ENCODE assay signal across 1 cellular context in the genomic region with DNA sequence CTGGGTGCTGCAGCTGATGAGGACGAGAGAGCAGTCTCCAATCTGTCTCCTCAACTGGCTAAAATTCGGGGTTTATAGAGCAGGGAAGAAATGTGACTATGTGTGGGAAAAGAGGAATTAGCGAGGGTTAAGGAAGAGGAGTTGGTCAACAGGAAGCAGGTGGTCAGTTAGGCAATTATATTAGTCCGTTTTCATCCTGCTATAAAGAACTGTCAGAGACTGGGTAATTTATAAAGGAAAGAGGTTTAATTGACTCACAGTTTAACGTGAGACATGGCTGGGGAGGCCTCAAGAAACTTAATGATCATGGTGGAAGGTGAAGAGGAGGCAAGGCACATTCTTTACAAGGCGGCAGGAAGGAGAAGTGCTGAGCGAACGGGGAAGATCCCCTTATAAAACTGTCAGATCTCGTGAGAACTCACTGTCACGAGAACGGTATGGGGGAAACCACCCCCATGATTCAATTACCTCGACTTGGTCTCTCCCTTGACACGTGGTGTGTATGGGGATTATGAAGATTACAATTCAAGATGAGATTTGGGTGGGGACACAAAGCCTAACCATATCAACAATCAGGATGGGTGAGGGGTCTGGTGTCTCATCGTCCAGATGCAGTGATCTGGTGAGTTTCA.
TF ChIP-seq lines count a peak whose summit lies in the region.

No MANE protein-coding gene starts in this region.

TF ChIP-seq in K562, 482 proteins besides CTCF, POLR2A, EP300 and RAD21 (continued from another document):
- TF ChIP-seq, protein P1, sequence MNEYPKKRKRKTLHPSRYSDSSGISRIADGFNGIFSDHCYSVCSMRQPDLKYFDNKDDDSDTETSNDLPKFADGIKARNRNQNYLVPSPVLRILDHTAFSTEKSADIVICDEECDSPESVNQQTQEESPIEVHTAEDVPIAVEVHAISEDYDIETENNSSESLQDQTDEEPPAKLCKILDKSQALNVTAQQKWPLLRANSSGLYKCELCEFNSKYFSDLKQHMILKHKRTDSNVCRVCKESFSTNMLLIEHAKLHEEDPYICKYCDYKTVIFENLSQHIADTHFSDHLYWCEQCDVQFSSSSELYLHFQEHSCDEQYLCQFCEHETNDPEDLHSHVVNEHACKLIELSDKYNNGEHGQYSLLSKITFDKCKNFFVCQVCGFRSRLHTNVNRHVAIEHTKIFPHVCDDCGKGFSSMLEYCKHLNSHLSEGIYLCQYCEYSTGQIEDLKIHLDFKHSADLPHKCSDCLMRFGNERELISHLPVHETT (CRISPR knock-in tag; conservative IDR thresholded peaks at IDR 0.05 in 1 of 2, IDR thresholded peaks at IDR 0.05 in 1 of 2): no peak
- TF ChIP-seq, protein P2, sequence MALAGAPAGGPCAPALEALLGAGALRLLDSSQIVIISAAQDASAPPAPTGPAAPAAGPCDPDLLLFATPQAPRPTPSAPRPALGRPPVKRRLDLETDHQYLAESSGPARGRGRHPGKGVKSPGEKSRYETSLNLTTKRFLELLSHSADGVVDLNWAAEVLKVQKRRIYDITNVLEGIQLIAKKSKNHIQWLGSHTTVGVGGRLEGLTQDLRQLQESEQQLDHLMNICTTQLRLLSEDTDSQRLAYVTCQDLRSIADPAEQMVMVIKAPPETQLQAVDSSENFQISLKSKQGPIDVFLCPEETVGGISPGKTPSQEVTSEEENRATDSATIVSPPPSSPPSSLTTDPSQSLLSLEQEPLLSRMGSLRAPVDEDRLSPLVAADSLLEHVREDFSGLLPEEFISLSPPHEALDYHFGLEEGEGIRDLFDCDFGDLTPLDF (CRISPR knock-in tag; IDR thresholded peaks at IDR 0.05): no peak
- no peak for TF ChIP-seq ELK1 (CRISPR knock-in tag; IDR thresholded peaks at IDR 0.05)
- TF ChIP-seq, protein P3, sequence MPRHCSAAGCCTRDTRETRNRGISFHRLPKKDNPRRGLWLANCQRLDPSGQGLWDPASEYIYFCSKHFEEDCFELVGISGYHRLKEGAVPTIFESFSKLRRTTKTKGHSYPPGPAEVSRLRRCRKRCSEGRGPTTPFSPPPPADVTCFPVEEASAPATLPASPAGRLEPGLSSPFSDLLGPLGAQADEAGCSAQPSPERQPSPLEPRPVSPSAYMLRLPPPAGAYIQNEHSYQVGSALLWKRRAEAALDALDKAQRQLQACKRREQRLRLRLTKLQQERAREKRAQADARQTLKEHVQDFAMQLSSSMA (CRISPR knock-in tag; IDR thresholded peaks at IDR 0.05): no peak
- TF ChIP-seq THRAP3 (IDR thresholded peaks at IDR 0.05; ENCODE audit: borderline replicate concordance): no peak
- TF ChIP-seq PRDM10 (IDR thresholded peaks at IDR 0.05; ENCODE audit: partially characterized antibody): peak; percentile 86
- TF ChIP-seq CHD2 (IDR thresholded peaks at IDR 0.05; ENCODE audit: low read depth, low read length): peak; percentile 79
- no peak for TF ChIP-seq NR0B1 (IDR thresholded peaks at IDR 0.05; ENCODE audit: partially characterized antibody)
- TF ChIP-seq, protein P4, sequence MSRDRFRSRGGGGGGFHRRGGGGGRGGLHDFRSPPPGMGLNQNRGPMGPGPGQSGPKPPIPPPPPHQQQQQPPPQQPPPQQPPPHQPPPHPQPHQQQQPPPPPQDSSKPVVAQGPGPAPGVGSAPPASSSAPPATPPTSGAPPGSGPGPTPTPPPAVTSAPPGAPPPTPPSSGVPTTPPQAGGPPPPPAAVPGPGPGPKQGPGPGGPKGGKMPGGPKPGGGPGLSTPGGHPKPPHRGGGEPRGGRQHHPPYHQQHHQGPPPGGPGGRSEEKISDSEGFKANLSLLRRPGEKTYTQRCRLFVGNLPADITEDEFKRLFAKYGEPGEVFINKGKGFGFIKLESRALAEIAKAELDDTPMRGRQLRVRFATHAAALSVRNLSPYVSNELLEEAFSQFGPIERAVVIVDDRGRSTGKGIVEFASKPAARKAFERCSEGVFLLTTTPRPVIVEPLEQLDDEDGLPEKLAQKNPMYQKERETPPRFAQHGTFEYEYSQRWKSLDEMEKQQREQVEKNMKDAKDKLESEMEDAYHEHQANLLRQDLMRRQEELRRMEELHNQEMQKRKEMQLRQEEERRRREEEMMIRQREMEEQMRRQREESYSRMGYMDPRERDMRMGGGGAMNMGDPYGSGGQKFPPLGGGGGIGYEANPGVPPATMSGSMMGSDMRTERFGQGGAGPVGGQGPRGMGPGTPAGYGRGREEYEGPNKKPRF (IDR thresholded peaks at IDR 0.05; ENCODE audit: low read depth, low read length): no peak
- no peak for TF ChIP-seq ZFX (CRISPR knock-in tag; IDR thresholded peaks at IDR 0.05)
- TF ChIP-seq POLR3A (IDR thresholded peaks at IDR 0.05; ENCODE audit: borderline replicate concordance, extremely low read depth, insufficient read depth, insufficient read length): no peak
